8 cellular contexts compared by ENCODE assay signal in the genomic region with DNA sequence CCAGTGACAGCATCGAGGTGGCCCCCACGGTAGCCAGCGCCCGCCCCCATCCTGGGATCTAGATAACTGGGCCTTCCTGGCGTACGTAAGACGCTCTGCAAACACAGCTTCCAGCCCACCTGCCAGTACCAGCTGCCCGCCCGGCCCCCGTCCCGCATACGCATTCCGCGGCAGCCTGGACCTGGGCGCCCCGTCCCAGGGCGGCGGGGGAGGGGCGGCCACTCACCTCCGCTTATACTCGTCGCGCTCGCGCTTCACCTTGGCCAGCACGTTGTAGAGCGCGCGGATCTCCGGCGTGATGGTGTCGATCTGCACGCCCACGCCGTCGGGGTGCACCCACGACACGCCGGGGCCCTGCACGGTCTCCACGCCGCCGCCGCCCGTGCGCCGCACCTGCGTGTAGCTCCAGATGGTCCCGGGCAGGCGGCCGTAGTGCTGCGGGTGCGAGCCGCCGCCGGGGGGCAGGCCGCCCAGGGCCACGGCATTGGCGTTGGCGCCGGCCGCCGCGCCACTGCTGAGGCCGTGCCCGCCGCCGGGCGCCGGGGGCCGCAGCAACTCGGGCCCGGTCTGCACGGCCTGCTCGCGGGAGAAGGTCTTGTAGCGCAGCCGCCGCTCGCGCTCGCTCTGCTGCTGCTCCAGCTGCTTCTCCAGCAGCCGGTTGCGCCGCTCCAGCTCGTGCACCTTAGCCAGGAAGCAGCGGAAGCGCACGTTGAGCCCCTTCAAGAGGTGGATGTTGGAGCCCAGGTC. TPM values are rescaled to one million over a fixed set of nuclear protein-coding genes. Genes with fewer than 3 reads are reported as not detected.
DNase-seq lines count a peak whose midpoint lies in the region; ATAC-seq and TF ChIP-seq lines count a peak whose summit lies in the region.

No MANE protein-coding gene starts in this region.

- H3K36me3 ChIP-seq in left ventricle myocardium inferior: no peaks in the 10 kb centered on the region
- H3K36me3 ChIP-seq in gastrocnemius medialis: no peaks in the 10 kb centered on the region

- intact Hi-C loops in activated naive CD4-positive, alpha-beta T cell treated with anti-CD3 and anti-CD28 coated beads for 36 hours (cut with micrococcal nuclease): loop anchor here (1.0 to 5.0 kb wide), 4 partner anchors 10 to 1518 kb away; partner anchors contain the start of gene RCC2
- intact Hi-C loops in left ventricle myocardium inferior (cut with micrococcal nuclease): loop anchor here (10.0 kb wide), 1 partner anchor 51 kb away; the partner anchor contains the start of gene ALDH4A1
- intact Hi-C loops in gastrocnemius medialis (cut with DNase I; ENCODE audit: low total_unique reads): loop anchor here (1.0 to 10.0 kb wide), 4 partner anchors 33 to 259 kb away; partner anchors contain the start of genes ALDH4A1 and UBR4

- DNase-seq in NCI-H146 (lab: John Stamatoyannopoulos, UW) (peak; percentile 32), NCI-H146 treated with DMSO at 0.1 percent for 48 hours (lab: John Stamatoyannopoulos, UW; ENCODE audit: unreplicated experiment) (no peak), RPMI8226 (peak; percentile 71), left ventricle myocardium inferior (no peak), gastrocnemius medialis (no peak)
- peak; percentile 66 for DNase-seq in activated naive CD4-positive, alpha-beta T cell treated with anti-CD3 and anti-CD28 coated beads for 36 hours

- H3K4me1 ChIP-seq in left ventricle myocardium inferior: peaks cover 54% of the 10 kb centered on the region
- peaks cover 25 to 35% of the 10 kb centered on the region in 2 donors for H3K4me1 ChIP-seq in gastrocnemius medialis

- in situ Hi-C loops in gastrocnemius medialis (cut with MboI; ENCODE audit: low sequenced_read_pairs in 4 of 4): no loop called here

- H3K36me3 Mint-ChIP-seq in activated naive CD4-positive, alpha-beta T cell treated with anti-CD3 and anti-CD28 coated beads for 36 hours (ENCODE audit: low read depth): peaks cover 4% of the 10 kb centered on the region

- peak; percentile 10 for ATAC-seq in HG03025 (IDR thresholded peaks at IDR 0.05; ENCODE audit: low FRiP score, unreplicated experiment)
- peak; percentile 20 to 32 for ATAC-seq in gastrocnemius medialis
- no peak for ATAC-seq in GM21447 (IDR thresholded peaks at IDR 0.05; ENCODE audit: unreplicated experiment)

- H3K4me3 ChIP-seq in left ventricle myocardium inferior (peak overlapping the region; percentile 86), gastrocnemius medialis (peak overlapping the region; percentile 63 to 85 (median 67))

- TF ChIP-seq CTCF in left ventricle myocardium inferior (IDR thresholded peaks at IDR 0.05; ENCODE audit: borderline replicate concordance) (no peak), gastrocnemius medialis (IDR thresholded peaks at IDR 0.05 in 4 of 5, conservative IDR thresholded peaks at IDR 0.05 in 1 of 5) (peak in 2 of 5 experiments; percentile 19 to 33)

- peaks cover 57% of the 10 kb centered on the region for H3K4me1 Mint-ChIP-seq in activated naive CD4-positive, alpha-beta T cell treated with anti-CD3 and anti-CD28 coated beads for 36 hours (ENCODE audit: low read depth)

- TF ChIP-seq POLR2A in gastrocnemius medialis (IDR thresholded peaks at IDR 0.05): no peak

- H3K27ac ChIP-seq in left ventricle myocardium inferior (replicated peaks): peak overlapping the region; percentile 77
- peak overlapping the region in 2 of 4 donors; percentile 41 to 81 for H3K27ac ChIP-seq in gastrocnemius medialis

- H3K9me3 Mint-ChIP-seq in activated naive CD4-positive, alpha-beta T cell treated with anti-CD3 and anti-CD28 coated beads for 36 hours: no peaks in the 10 kb centered on the region

- H3K27me3 ChIP-seq in left ventricle myocardium inferior (ENCODE audit: low read depth) (no peaks in the 10 kb centered on the region), gastrocnemius medialis (no peaks in the 10 kb centered on the region)

- CTCF ChIA-PET in activated naive CD4-positive, alpha-beta T cell treated with anti-CD3 and anti-CD28 coated beads for 36 hours (lab: Charles Lee): interaction anchor here (1.3 to 2.6 kb wide), 3 partner anchors 29 to 49 kb away, joined by 4 to 10 read pairs (median 10); no protein-coding TSS in a partner anchor

- peak overlapping the region; percentile 91 for H3K4me3 Mint-ChIP-seq in activated naive CD4-positive, alpha-beta T cell treated with anti-CD3 and anti-CD28 coated beads for 36 hours

- peak overlapping the region; percentile 71 for H3K27ac Mint-ChIP-seq in activated naive CD4-positive, alpha-beta T cell treated with anti-CD3 and anti-CD28 coated beads for 36 hours

- H3K27me3 Mint-ChIP-seq in activated naive CD4-positive, alpha-beta T cell treated with anti-CD3 and anti-CD28 coated beads for 36 hours (ENCODE audit: low read depth): no peaks in the 10 kb centered on the region

- H3K9me3 ChIP-seq in left ventricle myocardium inferior (replicated peaks): no peaks in the 10 kb centered on the region
- H3K9me3 ChIP-seq in gastrocnemius medialis: no peaks in the 10 kb centered on the region

RNA-seq across cellular contexts. Expression of gene IFFO2, which starts 0.9 kb away (rescaled TPM):
- 10 to 100 TPM; 24.9 to 27.0 TPM for total RNA-seq in activated naive CD4-positive, alpha-beta T cell treated with anti-CD3 and anti-CD28 coated beads for 36 hours
- 3.3 TPM for total RNA-seq in left ventricle myocardium inferior
- total RNA-seq in gastrocnemius medialis: 10 to 100 TPM in 1 of 4 donors, 1 to 10 TPM in 3; 2.1 to 16.3 (median 5.7) TPM

RNA-seq across cellular contexts. Expression of gene ALDH4A1, which starts 53.3 kb away (rescaled TPM):
- total RNA-seq in activated naive CD4-positive, alpha-beta T cell treated with anti-CD3 and anti-CD28 coated beads for 36 hours: 10 to 100 TPM; 11.6 to 12.5 TPM
- total RNA-seq in left ventricle myocardium inferior: 35.9 TPM
- total RNA-seq in gastrocnemius medialis: 10 to 100 TPM; 22.8 to 35.3 (median 31.4) TPM

Comparison
In these comparisons a context has a peak if more than half of its experiments do, and no peak if none do; other contexts are left out.
1. DNase-seq: peak in NCI-H146 (single experiment), RPMI8226 (single experiment) and activated naive CD4-positive, alpha-beta T cell treated with anti-CD3 and anti-CD28 coated beads for 36 hours (single experiment); none in NCI-H146 treated with DMSO at 0.1 percent for 48 hours (single experiment), left ventricle myocardium inferior (single experiment) and gastrocnemius medialis (0 of 2).